ENCODE assay signal across 8 cellular contexts in genomic region chr16:46830417-46830901, GRCh38. TPM values are rescaled to one million over a fixed set of nuclear protein-coding genes. Genes with fewer than 3 reads are reported as not detected.
DNase-seq lines count a peak whose midpoint lies in the region; ATAC-seq and TF ChIP-seq lines count a peak whose summit lies in the region.

No MANE protein-coding gene starts in this region.

- peak overlapping the region; percentile 92 to 100 (median 98) for H3K4me3 ChIP-seq in BLaER1 treated with 17β-estradiol and CSF1 and Interleukin-3, amounts not matched to agents 10 nM and 100 nM
- H3K4me3 ChIP-seq in HL-60 (replicated peaks; ENCODE audit: insufficient read depth, low read length) = peak overlapping the region; percentile 88
- peak overlapping the region; percentile 72 for H3K4me3 ChIP-seq in thymus (ENCODE audit: low read length)

- peaks cover 0 to 1% (median 0%) of the 10 kb centered on the region in 11 experiments; a peak in 2 of 22 replicates for H3K36me3 ChIP-seq in BLaER1 treated with 17β-estradiol and CSF1 and Interleukin-3, amounts not matched to agents 10 nM and 100 nM
- no peaks in the 10 kb centered on the region for H3K36me3 ChIP-seq in thymus (ENCODE audit: control insufficient read depth, insufficient read depth)

- peaks cover 11% of the 10 kb centered on the region for H3K36me3 Mint-ChIP-seq in activated CD4-positive, alpha-beta T cell treated with anti-CD3 and anti-CD28 coated beads, Interleukin-2, amount 10 ng/mL, durations not matched to agents 7 days and 5 days (ENCODE audit: low read depth)
- peaks cover 5% of the 10 kb centered on the region for H3K36me3 Mint-ChIP-seq in endothelial cell (ENCODE audit: low read depth, unreplicated experiment)
- H3K36me3 Mint-ChIP-seq in natural killer cell = no peaks in the 10 kb centered on the region

- H3K4me1 ChIP-seq in BLaER1 treated with 17β-estradiol and CSF1 and Interleukin-3, amounts not matched to agents 10 nM and 100 nM = peaks cover 19 to 38% (median 31%) of the 10 kb centered on the region in 10 experiments
- peaks cover 3% of the 10 kb centered on the region for H3K4me1 ChIP-seq in thymus (ENCODE audit: control insufficient read depth, insufficient read depth, low read length)

- peaks cover 0 to 6% (median 0%) of the 10 kb centered on the region in 11 experiments; a peak in 2 of 22 replicates for H3K9me3 ChIP-seq in BLaER1 treated with 17β-estradiol and CSF1 and Interleukin-3, amounts not matched to agents 10 nM and 100 nM (replicated peaks in 1 of 11)
- no peaks in the 10 kb centered on the region for H3K9me3 ChIP-seq in thymus (ENCODE audit: control insufficient read depth)

- CTCF ChIA-PET in activated CD4-positive, alpha-beta T cell treated with anti-CD3 and anti-CD28 coated beads, Interleukin-2, amount 10 ng/mL, durations not matched to agents 7 days and 5 days (lab: Charles Lee) = no interaction called here

- POLR2A ChIA-PET in activated CD4-positive, alpha-beta T cell treated with anti-CD3 and anti-CD28 coated beads, Interleukin-2, amount 10 ng/mL, durations not matched to agents 7 days and 5 days (lab: Charles Lee) = no interaction called here

- H4K20me1 ChIP-seq in BLaER1 treated with 17β-estradiol and CSF1 and Interleukin-3, amounts not matched to agents 10 nM and 100 nM = peaks cover 0 to 27% (median 6%) of the 10 kb centered on the region in 11 experiments; a peak in 10 of 22 replicates

- peaks cover 9% of the 10 kb centered on the region for H3K27me3 Mint-ChIP-seq in activated CD4-positive, alpha-beta T cell treated with anti-CD3 and anti-CD28 coated beads, Interleukin-2, amount 10 ng/mL, durations not matched to agents 7 days and 5 days
- H3K27me3 Mint-ChIP-seq in endothelial cell (ENCODE audit: unreplicated experiment) (peaks cover 2% of the 10 kb centered on the region), natural killer cell (ENCODE audit: low read depth in 2 of 2) (no peaks in the 10 kb centered on the region)

- H3K9me3 Mint-ChIP-seq in activated CD4-positive, alpha-beta T cell treated with anti-CD3 and anti-CD28 coated beads, Interleukin-2, amount 10 ng/mL, durations not matched to agents 7 days and 5 days = no peaks in the 10 kb centered on the region
- no peaks in the 10 kb centered on the region for H3K9me3 Mint-ChIP-seq in endothelial cell (ENCODE audit: unreplicated experiment)
- H3K9me3 Mint-ChIP-seq in natural killer cell = no peaks in the 10 kb centered on the region

- H3K27me3 ChIP-seq in BLaER1 treated with 17β-estradiol and CSF1 and Interleukin-3, amounts not matched to agents 10 nM and 100 nM = no peaks in the 10 kb centered on the region
- no peaks in the 10 kb centered on the region for H3K27me3 ChIP-seq in HL-60 (ENCODE audit: insufficient read depth, poor library complexity, severe bottlenecking)
- H3K27me3 ChIP-seq in thymus (ENCODE audit: control insufficient read depth, insufficient read depth) = peaks cover 2% of the 10 kb centered on the region

- H3K4me2 ChIP-seq in BLaER1 treated with 17β-estradiol and CSF1 and Interleukin-3, amounts not matched to agents 10 nM and 100 nM = peak overlapping the region; percentile 58 to 91 (median 80)

- peak overlapping the region; percentile 93 to 99 (median 97) for H3K9ac ChIP-seq in BLaER1 treated with 17β-estradiol and CSF1 and Interleukin-3, amounts not matched to agents 10 nM and 100 nM

- TF ChIP-seq CTCF in HL-60 (IDR thresholded peaks at IDR 0.05; ENCODE audit: insufficient read depth, low read length) (no peak), endothelial cell (IDR thresholded peaks at IDR 0.05; ENCODE audit: unreplicated experiment) (no peak), natural killer cell (IDR thresholded peaks at IDR 0.05) (no peak)

- ATAC-seq in GM19438 (IDR thresholded peaks at IDR 0.05; ENCODE audit: low read depth, unreplicated experiment) (peak; percentile 20), natural killer cell (peak; percentile 13 to 21 (median 14))

- under 1% methylated on average over 45 of the region's 45 CpGs for WGBS in thymus

- DNase-seq in HL-60 (ENCODE audit: low read depth in 1 of 2, low spot score in 1 of 2) (peak in 1 of 2 experiments; percentile 10), endothelial cell (ENCODE audit: low spot score) (peak; percentile 47), natural killer cell (no peak), NCI-H2029 (lab: John Stamatoyannopoulos, UW) (no peak)
- DNase-seq in activated CD4-positive, alpha-beta T cell treated with anti-CD3 and anti-CD28 coated beads, Interleukin-2, amount 10 ng/mL, durations not matched to agents 7 days and 5 days = peak; percentile 40

- peaks cover 38% of the 10 kb centered on the region for H3K4me1 Mint-ChIP-seq in activated CD4-positive, alpha-beta T cell treated with anti-CD3 and anti-CD28 coated beads, Interleukin-2, amount 10 ng/mL, durations not matched to agents 7 days and 5 days
- peaks cover 15% of the 10 kb centered on the region for H3K4me1 Mint-ChIP-seq in endothelial cell (ENCODE audit: unreplicated experiment)
- peaks cover 16 to 23% of the 10 kb centered on the region in 2 donors for H3K4me1 Mint-ChIP-seq in natural killer cell

- peak overlapping the region; percentile 97 for H3K27ac Mint-ChIP-seq in activated CD4-positive, alpha-beta T cell treated with anti-CD3 and anti-CD28 coated beads, Interleukin-2, amount 10 ng/mL, durations not matched to agents 7 days and 5 days
- peak overlapping the region; percentile 94 for H3K27ac Mint-ChIP-seq in endothelial cell (ENCODE audit: unreplicated experiment)
- peak overlapping the region; percentile 75 to 91 for H3K27ac Mint-ChIP-seq in natural killer cell

- H3K27ac ChIP-seq in BLaER1 treated with 17β-estradiol and CSF1 and Interleukin-3, amounts not matched to agents 10 nM and 100 nM = peak overlapping the region; percentile 88 to 97 (median 96)
- H3K27ac ChIP-seq in HL-60 (replicated peaks) (peak overlapping the region; percentile 83), thymus (ENCODE audit: low read depth) (peak overlapping the region; percentile 61)

- H3K4me3 Mint-ChIP-seq in activated CD4-positive, alpha-beta T cell treated with anti-CD3 and anti-CD28 coated beads, Interleukin-2, amount 10 ng/mL, durations not matched to agents 7 days and 5 days = peak overlapping the region; percentile 98
- H3K4me3 Mint-ChIP-seq in endothelial cell (ENCODE audit: unreplicated experiment) = peak overlapping the region; percentile 100
- peak overlapping the region; percentile 97 for H3K4me3 Mint-ChIP-seq in natural killer cell

- intact Hi-C loops in natural killer cell (cut with micrococcal nuclease) = loop anchor here (2.0 to 10.0 kb wide), 2 partner anchors 142 to 1554 kb away; partner anchors contain the start of genes DNAJA2 and SIAH1

RNA-seq across cellular contexts. Expression of gene C16orf87, which starts 0.5 kb away (rescaled TPM):
- 10 to 100 TPM; 10.3 to 11.2 TPM for total RNA-seq in activated CD4-positive, alpha-beta T cell treated with anti-CD3 and anti-CD28 coated beads, Interleukin-2, amount 10 ng/mL, durations not matched to agents 7 days and 5 days
- 15.3 TPM for total RNA-seq in endothelial cell (ENCODE audit: unreplicated experiment)
- total RNA-seq in natural killer cell = 10 to 100 TPM; 18.3 to 23.0 (median 18.8) TPM
- 9.2 TPM for polyA plus RNA-seq in thymus

RNA-seq across cellular contexts. Expression of gene GPT2, which starts 53.7 kb away (rescaled TPM):
- total RNA-seq in activated CD4-positive, alpha-beta T cell treated with anti-CD3 and anti-CD28 coated beads, Interleukin-2, amount 10 ng/mL, durations not matched to agents 7 days and 5 days = 1 to 10 TPM; 3.9 to 4.0 TPM
- total RNA-seq in endothelial cell (ENCODE audit: unreplicated experiment) (15.6 TPM), natural killer cell (1 to 10 TPM in 2 of 3 donors, under 1 TPM in 1; 0.64 to 1.3 (median 1.2) TPM)
- 20.4 TPM for polyA plus RNA-seq in thymus

Comparison
In these comparisons a context has a peak if more than half of its experiments do, and no peak if none do; other contexts are left out.
1. DNase-seq: peak in activated CD4-positive, alpha-beta T cell treated with anti-CD3 and anti-CD28 coated beads, Interleukin-2, amount 10 ng/mL, durations not matched to agents 7 days and 5 days (single experiment) and endothelial cell (single experiment); none in natural killer cell (single experiment) and NCI-H2029 (single experiment).
2. Peak in every context shown above with its lines, with median percentiles within 50 percentile points of each other: H3K27ac ChIP-seq, H3K4me3 ChIP-seq, H3K27ac Mint-ChIP-seq and H3K4me3 Mint-ChIP-seq.